8 cellular contexts compared by ENCODE assay signal in genomic region chr3:49357141-49357465, GRCh38. TPM values are rescaled to one million over a fixed set of nuclear protein-coding genes. Genes with fewer than 3 reads are reported as not detected.
DNase-seq lines count a peak whose midpoint lies in the region; ATAC-seq and TF ChIP-seq lines count a peak whose summit lies in the region.
"Not testable (repeated sequence)": the region's sequence is repeated elsewhere in the genome, so short reads cannot be mapped to it uniquely, and the experiment has no call there.

No MANE protein-coding gene starts in this region.

- H3K27me3 ChIP-seq in CD4-positive, alpha-beta memory T cell (ENCODE audit: insufficient read depth, low read length); HUES48 (ENCODE audit: control insufficient read depth, insufficient read depth, low read length); left lung; ovary; thyroid gland: not testable (repeated sequence)

- not testable (repeated sequence) for H3K36me3 ChIP-seq in CD4-positive, alpha-beta memory T cell (ENCODE audit: insufficient read depth, low read length); ovary
- H3K36me3 ChIP-seq in HUES48 (ENCODE audit: control insufficient read depth, insufficient read depth, low read length) (peaks cover 43% of the 10 kb centered on the region), left lung (peaks cover 9 to 62% of the 10 kb centered on the region in 2 donors), thyroid gland (peaks cover 25 to 26% of the 10 kb centered on the region in 2 donors)

- not testable (repeated sequence) for H3K9me3 Mint-ChIP-seq in CD4-positive, alpha-beta memory T cell

- H3K9me3 ChIP-seq in CD4-positive, alpha-beta memory T cell (ENCODE audit: control insufficient read depth in 1 of 2, low read length in 2 of 2); HUES48 (ENCODE audit: control insufficient read depth, insufficient read depth, low read length); T-helper 17 cell (ENCODE audit: control insufficient read depth, low read length, poor library complexity, severe bottlenecking); left lung; ovary; thyroid gland: not testable (repeated sequence)

- peak overlapping the region; percentile 73 for H3K27ac ChIP-seq in CD4-positive, alpha-beta memory T cell (ENCODE audit: low read depth, low read length)
- not testable (repeated sequence) for H3K27ac ChIP-seq in HUES48 (ENCODE audit: low read depth, low read length)
- peak overlapping the region; percentile 90 for H3K27ac ChIP-seq in angular gyrus (ENCODE audit: low read depth, low read length)
- peak overlapping the region; percentile 90 to 93 for H3K27ac ChIP-seq in left lung
- peak overlapping the region in 1 of 2 donors; percentile 73 for H3K27ac ChIP-seq in ovary
- peak overlapping the region; percentile 68 to 89 (median 81) for H3K27ac ChIP-seq in thyroid gland

- H3K4me1 ChIP-seq in CD4-positive, alpha-beta memory T cell (ENCODE audit: insufficient read depth, low read length), result peaks cover 29% of the 10 kb centered on the region
- H3K4me1 ChIP-seq in HUES48 (ENCODE audit: control insufficient read depth, insufficient read depth, low read length) (peaks cover 12% of the 10 kb centered on the region; the same call in 1 of the 2 replicates), left lung (peaks cover 33 to 89% of the 10 kb centered on the region in 2 donors), thyroid gland (peaks cover 17 to 34% of the 10 kb centered on the region in 2 donors)
- not testable (repeated sequence) for H3K4me1 ChIP-seq in ovary (ENCODE audit: insufficient read depth)

- H3K27me3 Mint-ChIP-seq in CD4-positive, alpha-beta memory T cell; T-helper 17 cell: not testable (repeated sequence)

- peak overlapping the region; percentile 91 to 97 (median 94) for H3K4me3 Mint-ChIP-seq in CD4-positive, alpha-beta memory T cell
- peak overlapping the region; percentile 96 for H3K4me3 Mint-ChIP-seq in T-helper 17 cell

- peak overlapping the region; percentile 74; the same call in 1 of the 2 replicates for H3K9ac ChIP-seq in HUES48 (ENCODE audit: low read depth, low read length)

- ATAC-seq in T-helper 17 cell, result peak; percentile 48
- peak; percentile 2 for ATAC-seq in left lung

- DNase-seq in CD4-positive, alpha-beta memory T cell, result peak in 2 of 5 donors; percentile 16 to 57
- DNase-seq in T-helper 17 cell; epithelial cell of esophagus (ENCODE audit: low read depth); left lung; thyroid gland: not testable (repeated sequence)
- DNase-seq in ovary, result peak in 1 of 5 donors; percentile 25

- 37 to 50% (median 41%) methylated on average over 10 to 11 of the region's 11 CpGs for WGBS in ovary, 3 donors
- WGBS in thyroid gland, 2 donors, result 30 to 47% methylated on average over 7 to 9 of the region's 11 CpGs

- TF ChIP-seq EP300 in ovary (IDR thresholded peaks at IDR 0.05), result not testable (repeated sequence)

- H3K4me1 Mint-ChIP-seq in CD4-positive, alpha-beta memory T cell, result peaks cover 10 to 43% (median 24%) of the 10 kb centered on the region in 4 donors
- H3K4me1 Mint-ChIP-seq in T-helper 17 cell, result peaks cover 26% of the 10 kb centered on the region

- H3K4me3 ChIP-seq in CD4-positive, alpha-beta memory T cell (ENCODE audit: low read length in 2 of 2), result peak overlapping the region; percentile 78 to 87
- H3K4me3 ChIP-seq in HUES48 (ENCODE audit: low read depth, low read length) (peak overlapping the region; percentile 76), epithelial cell of esophagus (ENCODE audit: low read length) (peak overlapping the region; percentile 64), left lung (peak overlapping the region; percentile 74 to 83), ovary (peak overlapping the region; percentile 71), thyroid gland (replicated peaks in 1 of 3) (peak overlapping the region; percentile 7 to 76 (median 61))

- TF ChIP-seq CTCF in epithelial cell of esophagus (IDR thresholded peaks at IDR 0.05; ENCODE audit: insufficient read depth, low read depth, low read length, missing control alignments); left lung (IDR thresholded peaks at IDR 0.05); ovary (IDR thresholded peaks at IDR 0.05); thyroid gland (IDR thresholded peaks at IDR 0.05): not testable (repeated sequence)

- intact Hi-C loops in CD4-positive, alpha-beta memory T cell (cut with micrococcal nuclease); left lung (cut with DNase I): not testable (repeated sequence)
- intact Hi-C loops in ovary (cut with DNase I), result loop anchor here in 2 of 4 donors (5.0 to 10.0 kb wide), 2 partner anchors 55 to 88 kb away; partner anchors contain the start of genes RHOA (in 1 of the 2) and TCTA (in 1 of the 2)
- intact Hi-C loops in thyroid gland (cut with DNase I), result loop anchor here (5.0 kb wide), 1 partner anchor 55 kb away; the partner anchor contains the start of genes RHOA and TCTA

- H3K36me3 Mint-ChIP-seq in CD4-positive, alpha-beta memory T cell, result peaks cover 21 to 39% of the 10 kb centered on the region in 2 donors
- not testable (repeated sequence) for H3K36me3 Mint-ChIP-seq in T-helper 17 cell (ENCODE audit: low read depth)

- H3K27ac Mint-ChIP-seq in CD4-positive, alpha-beta memory T cell, result peak overlapping the region; percentile 92 to 98 (median 95)
- H3K27ac Mint-ChIP-seq in T-helper 17 cell, result peak overlapping the region; percentile 96

- not testable (repeated sequence) for TF ChIP-seq POLR2A in ovary (IDR thresholded peaks at IDR 0.05); thyroid gland (IDR thresholded peaks at IDR 0.05)

- POLR2A ChIA-PET in CD4-positive, alpha-beta memory T cell (lab: Charles Lee; ENCODE audit: partially characterized antibody), result interaction anchor here (0.6 to 6.8 kb wide), 15 partner anchors 12 to 472 kb away, joined by 3 to 139 read pairs (median 3); partner anchors contain the start of genes QRICH1, RHOA, TCTA and USP4

- CTCF ChIA-PET in CD4-positive, alpha-beta memory T cell (lab: Charles Lee; ENCODE audit: partially characterized antibody), result interaction anchor here (2.0 to 4.4 kb wide), 2 partner anchors 17 to 92 kb away, joined by 5 to 32 read pairs; partner anchors contain the start of gene USP4

RNA-seq across cellular contexts. Expression of gene GPX1, which starts 1.1 kb away (rescaled TPM):
- total RNA-seq in CD4-positive, alpha-beta memory T cell, result 10 to 100 TPM; 75.7 to 77.7 TPM
- 100 to 1,000 TPM; 124 to 177 TPM for polyA plus RNA-seq in CD4-positive, alpha-beta memory T cell
- total RNA-seq in T-helper 17 cell (100 to 1,000 TPM in 1 of 2 donors, 10 to 100 TPM in 1; 75.6 to 326 TPM), left lung (100 to 1,000 TPM; 468 to 518 TPM), ovary (100 to 1,000 TPM; 114 to 207 (median 152) TPM), thyroid gland (100 to 1,000 TPM; 161 to 398 (median 226) TPM)
- polyA plus RNA-seq in ovary, result 100 to 1,000 TPM in 1 of 2 donors, 10 to 100 TPM in 1; 28.1 to 192 TPM

RNA-seq across cellular contexts. Expression of gene USP4, which starts 17.2 kb away (rescaled TPM):
- total RNA-seq in CD4-positive, alpha-beta memory T cell, result 100 to 1,000 TPM; 111 to 114 TPM
- polyA plus RNA-seq in CD4-positive, alpha-beta memory T cell, result 10 to 100 TPM; 73.2 to 75.4 TPM
- total RNA-seq in T-helper 17 cell (100 to 1,000 TPM; 101 to 110 TPM), left lung (10 to 100 TPM; 57.7 to 72.9 TPM), ovary (10 to 100 TPM; 12.5 to 71.7 (median 52.5) TPM), thyroid gland (10 to 100 TPM; 19.8 to 32.6 (median 28.5) TPM)
- polyA plus RNA-seq in ovary, result 10 to 100 TPM; 27.2 to 76.5 TPM

RNA-seq across cellular contexts. Expression of gene RHOA, which starts 54.7 kb away (rescaled TPM):
- total RNA-seq in CD4-positive, alpha-beta memory T cell, result 100 to 1,000 TPM; 246 to 269 TPM
- polyA plus RNA-seq in CD4-positive, alpha-beta memory T cell, result 100 to 1,000 TPM; 616 to 784 TPM
- total RNA-seq in T-helper 17 cell (100 to 1,000 TPM; 274 to 317 TPM), left lung (100 to 1,000 TPM; 480 to 625 TPM), ovary (100 to 1,000 TPM; 293 to 563 (median 439) TPM), thyroid gland (100 to 1,000 TPM; 437 to 789 (median 587) TPM)
- polyA plus RNA-seq in ovary, result 100 to 1,000 TPM; 297 to 878 TPM

RNA-seq across cellular contexts. Expression of gene TCTA, which starts 55.1 kb away (rescaled TPM):
- 10 to 100 TPM; 38.0 to 39.0 TPM for total RNA-seq in CD4-positive, alpha-beta memory T cell
- 10 to 100 TPM; 27.8 to 37.8 TPM for polyA plus RNA-seq in CD4-positive, alpha-beta memory T cell
- total RNA-seq in T-helper 17 cell (10 to 100 TPM; 23.4 to 27.0 TPM), left lung (10 to 100 TPM; 37.2 to 41.5 TPM), ovary (10 to 100 TPM; 22.4 to 46.6 (median 28.3) TPM), thyroid gland (100 to 1,000 TPM in 2 of 4 donors, 10 to 100 TPM in 2; 50.4 to 177 (median 94.8) TPM)
- polyA plus RNA-seq in ovary, result 10 to 100 TPM; 31.2 to 63.0 TPM
